Comparison of ENCODE assay signal across 13 cellular contexts in the genomic region with DNA sequence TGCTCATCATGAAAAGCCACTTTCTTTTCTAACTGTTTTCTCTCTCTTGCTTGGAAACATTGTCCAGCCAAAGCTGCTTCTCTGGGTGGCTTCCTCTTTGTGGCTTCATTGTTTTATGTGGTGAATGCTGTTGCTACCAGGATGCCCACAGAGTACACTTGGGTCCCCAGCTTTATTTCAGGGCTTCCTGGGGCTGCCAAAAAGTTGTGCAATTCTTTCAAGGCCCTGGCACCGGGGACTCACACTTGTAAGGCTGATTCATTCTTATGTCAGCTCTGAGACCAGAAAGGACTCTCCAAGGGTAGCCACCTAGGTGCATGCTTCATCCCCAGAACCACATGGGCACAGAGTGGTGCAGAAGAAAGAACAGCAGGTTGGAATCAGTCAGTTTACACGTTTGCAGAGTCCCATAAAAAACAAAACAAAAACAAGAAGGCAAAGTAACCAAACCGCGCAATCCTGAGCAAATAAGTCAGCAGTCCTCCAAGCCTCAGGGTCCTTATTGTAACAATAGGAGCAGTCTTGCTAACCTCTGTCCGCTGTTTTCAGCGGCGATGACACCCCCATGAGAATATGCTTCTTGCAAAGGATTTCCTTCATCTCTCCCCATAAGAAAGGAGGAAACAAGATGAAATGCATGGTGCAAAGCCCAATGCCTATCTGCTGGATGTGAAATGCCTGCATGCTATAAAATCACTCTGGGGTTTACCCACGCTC.
A peak's percentile ranks its signal among the peaks of the same experiment; 100 is the strongest.
DNase-seq lines count a peak whose midpoint lies in the region; ATAC-seq, FAIRE-seq and TF ChIP-seq lines count a peak whose summit lies in the region.
"Had no signal": no experiment of that assay in that cellular context is flagged by ENCODE, and none has a peak within 500 bp of the region (broad histone marks: within the 10 kb centered on the region; RNA-seq: fewer than 3 reads in every experiment).

No MANE protein-coding gene starts in this region.

- peak; percentile 49 for DNase-seq in activated CD8-positive, alpha-beta memory T cell treated with anti-CD3 and anti-CD28 coated beads, Interleukin-2, amount 10 ng/mL, durations not matched to agents 7 days and 5 days
- DNase-seq in activated CD8-positive, alpha-beta memory T cell treated with anti-CD3 and anti-CD28 coated beads, Interleukin-2, amount 50 U/mL, for 4 hours, result no peak
- peak; percentile 83 for DNase-seq in NK-92 treated with Interleukin-12 subunit alpha and Interleukin-12 subunit beta, amount 100 ng/mL, for 24 hours (lab: John Stamatoyannopoulos, UW)
- DNase-seq in astrocyte of the hippocampus (ENCODE audit: low read depth, low spot score) (peak; percentile 49), pons (ENCODE audit: low spot score) (peak; percentile 27), kidney (no peak), HuH-7.5 (ENCODE audit: low spot score) (no peak), NCI-H774 (lab: John Stamatoyannopoulos, UW) (no peak)
- DNase-seq: NCI-H1048 had no signal

- no peak overlapping the region for H3K4me3 Mint-ChIP-seq in activated CD8-positive, alpha-beta memory T cell treated with anti-CD3 and anti-CD28 coated beads, Interleukin-2, amount 10 ng/mL, durations not matched to agents 7 days and 5 days
- H3K4me3 Mint-ChIP-seq: memory B cell had no signal

- H3K9ac ChIP-seq in kidney (ENCODE audit: low read length in 2 of 2), result no peak overlapping the region

- no peaks in the 10 kb centered on the region for H3K36me3 Mint-ChIP-seq in activated CD8-positive, alpha-beta memory T cell treated with anti-CD3 and anti-CD28 coated beads, Interleukin-2, amount 10 ng/mL, durations not matched to agents 7 days and 5 days
- H3K36me3 Mint-ChIP-seq: memory B cell had no signal

- H3K27me3 Mint-ChIP-seq in activated CD8-positive, alpha-beta memory T cell treated with anti-CD3 and anti-CD28 coated beads, Interleukin-2, amount 10 ng/mL, durations not matched to agents 7 days and 5 days, result peaks cover 8% of the 10 kb centered on the region

- H3K4me1 Mint-ChIP-seq in activated CD8-positive, alpha-beta memory T cell treated with anti-CD3 and anti-CD28 coated beads, Interleukin-2, amount 10 ng/mL, durations not matched to agents 7 days and 5 days, result peaks cover 19% of the 10 kb centered on the region

- H3K27ac Mint-ChIP-seq in activated CD8-positive, alpha-beta memory T cell treated with anti-CD3 and anti-CD28 coated beads, Interleukin-2, amount 10 ng/mL, durations not matched to agents 7 days and 5 days, result no peak overlapping the region
- H3K27ac Mint-ChIP-seq: memory B cell had no signal

- CTCF ChIA-PET in activated CD8-positive, alpha-beta memory T cell treated with anti-CD3 and anti-CD28 coated beads, Interleukin-2, amount 10 ng/mL, durations not matched to agents 7 days and 5 days (lab: Charles Lee), result interaction anchor here (0.9 to 2.2 kb wide), 5 partner anchors 11 to 155 kb away, joined by 3 to 14 read pairs (median 3); no protein-coding TSS in a partner anchor

- no peaks in the 10 kb centered on the region for H3K36me3 ChIP-seq in kidney (ENCODE audit: control insufficient read depth in 1 of 2, insufficient read depth in 2 of 2, low read length in 2 of 2)
- H3K36me3 ChIP-seq: cardiac muscle cell had no signal

- peak; percentile 28 for ATAC-seq in activated CD8-positive, alpha-beta memory T cell treated with anti-CD3 and anti-CD28 coated beads, Interleukin-2, amount 10 ng/mL, durations not matched to agents 7 days and 5 days

- FAIRE-seq in kidney (lab: Jason Lieb, UNC), result no peak
- FAIRE-seq: RCC 7860 had no signal

- no peak overlapping the region for H3K4me3 ChIP-seq in kidney (ENCODE audit: low read length in 2 of 2)
- H3K4me3 ChIP-seq: cardiac muscle cell, skin epidermis had no signal

- intact Hi-C loops in kidney (cut with DNase I), result no loop called here

- H3K4me1 ChIP-seq in kidney (ENCODE audit: control insufficient read depth in 1 of 2, insufficient read depth in 1 of 2, low read depth in 1 of 2, low read length in 2 of 2), result no peaks in the 10 kb centered on the region

- H3K27ac ChIP-seq in kidney (ENCODE audit: low read depth in 2 of 2, low read length in 2 of 2), result no peak overlapping the region
- H3K27ac ChIP-seq: cardiac muscle cell, skin epidermis had no signal

- no peaks in the 10 kb centered on the region for H3K9me3 Mint-ChIP-seq in activated CD8-positive, alpha-beta memory T cell treated with anti-CD3 and anti-CD28 coated beads, Interleukin-2, amount 10 ng/mL, durations not matched to agents 7 days and 5 days (ENCODE audit: low read depth)
- H3K9me3 Mint-ChIP-seq: memory B cell had no signal

- TF ChIP-seq CTCF in kidney (IDR thresholded peaks at IDR 0.05; ENCODE audit: borderline replicate concordance, extremely low read depth, insufficient read depth), result no peak

- H3K9me3 ChIP-seq in kidney (ENCODE audit: control insufficient read depth in 1 of 2, low read length in 2 of 2), result no peaks in the 10 kb centered on the region

Comparison
In these comparisons a context has a peak if more than half of its experiments do, and no peak if none do; other contexts are left out.
1. DNase-seq: peak in activated CD8-positive, alpha-beta memory T cell treated with anti-CD3 and anti-CD28 coated beads, Interleukin-2, amount 10 ng/mL, durations not matched to agents 7 days and 5 days (single experiment), NK-92 treated with Interleukin-12 subunit alpha and Interleukin-12 subunit beta, amount 100 ng/mL, for 24 hours (single experiment), astrocyte of the hippocampus (single experiment) and pons (single experiment); none in activated CD8-positive, alpha-beta memory T cell treated with anti-CD3 and anti-CD28 coated beads, Interleukin-2, amount 50 U/mL, for 4 hours (single experiment), kidney (single experiment), HuH-7.5 (single experiment) and NCI-H774 (single experiment).